In genomic region chr12:124765571-124766489, GRCh38 we compare ENCODE assay signal across 12 cellular contexts.
DNase-seq lines count a peak whose midpoint lies in the region; FAIRE-seq and TF ChIP-seq lines count a peak whose summit lies in the region.
"Had no signal": no experiment of that assay in that cellular context is flagged by ENCODE, and none has a peak within 500 bp of the region (broad histone marks: within the 10 kb centered on the region; RNA-seq: fewer than 3 reads in every experiment).

No MANE protein-coding gene starts in this region.

- WGBS in mesenchymal stem cell, result 84% methylated on average over 9 of the region's 9 CpGs

- no peak for FAIRE-seq in frontal cortex (lab: Jason Lieb, UNC)

- no peaks in the 10 kb centered on the region for H3K27me3 ChIP-seq in colonic mucosa
- peaks cover 0 to 8% of the 10 kb centered on the region in 2 experiments for H3K27me3 ChIP-seq in mesenchymal stem cell (ENCODE audit: control insufficient read depth in 1 of 2, insufficient read depth in 1 of 2, low read length in 2 of 2)
- H3K27me3 ChIP-seq in stomach smooth muscle (ENCODE audit: control insufficient read depth in 1 of 2, insufficient read depth in 2 of 2, low read length in 2 of 2), result no peaks in the 10 kb centered on the region

- peak; percentile 49 for DNase-seq in G401 (ENCODE audit: low spot score)
- no peak for DNase-seq in colonic mucosa
- DNase-seq in mesenchymal stem cell, result peak; percentile 13
- no peak for DNase-seq in frontal cortex (ENCODE audit: low spot score in 2 of 2)
- no peak for DNase-seq in NOMO-1 (lab: John Stamatoyannopoulos, UW; ENCODE audit: unreplicated experiment in 2 of 2)
- DNase-seq in NCI-H2107 treated with DMSO at 0.1 percent for 48 hours (lab: John Stamatoyannopoulos, UW; ENCODE audit: unreplicated experiment), result no peak
- DNase-seq in NCI-H1436 (lab: John Stamatoyannopoulos, UW), result no peak
- DNase-seq: activated CD4-positive, alpha-beta T cell treated with anti-CD3 and anti-CD28 coated beads for 36 hours; activated effector memory CD4-positive, alpha-beta T cell treated with Interleukin-2 at 50 U/mL for 16 hours had no signal

- H3K27ac ChIP-seq in colonic mucosa, result peak overlapping the region; percentile 51
- H3K27ac ChIP-seq in mesenchymal stem cell (ENCODE audit: low read length, poor library complexity, severe bottlenecking), result peak overlapping the region; percentile 18
- peak overlapping the region; percentile 79 for H3K27ac ChIP-seq in stomach smooth muscle (ENCODE audit: low read length)
- H3K27ac ChIP-seq: C4-2B, parathyroid adenoma had no signal

- H3K14ac ChIP-seq in mesenchymal stem cell (ENCODE audit: low read length in 2 of 2), result peak overlapping the region in 1 of 2 experiments; percentile 76

- peak overlapping the region; percentile 80 to 94 for H2BK12ac ChIP-seq in mesenchymal stem cell (ENCODE audit: low read length in 2 of 2)

- H4K91ac ChIP-seq in mesenchymal stem cell (ENCODE audit: low read length), result peak overlapping the region; percentile 1

- peak overlapping the region in 1 of 2 experiments; percentile 19 for H3K23ac ChIP-seq in mesenchymal stem cell (ENCODE audit: low read length in 2 of 2)

- peak overlapping the region; percentile 53 for H2BK5ac ChIP-seq in mesenchymal stem cell (ENCODE audit: low read depth, low read length, poor library complexity, severe bottlenecking)

- H3K9ac ChIP-seq in colonic mucosa (ENCODE audit: low read depth in 2 of 2, low read length in 2 of 2) (no peak overlapping the region), mesenchymal stem cell (ENCODE audit: low read length) (peak overlapping the region; percentile 50), stomach smooth muscle (ENCODE audit: low read length in 2 of 2) (peak overlapping the region in 1 of 2 donors; percentile 43)
- H3K9ac ChIP-seq: parathyroid adenoma had no signal

- H3K9me3 ChIP-seq in colonic mucosa (peaks cover 4% of the 10 kb centered on the region), mesenchymal stem cell (ENCODE audit: control insufficient read depth, low read length) (no peaks in the 10 kb centered on the region), stomach smooth muscle (ENCODE audit: control insufficient read depth in 2 of 2, low read length in 2 of 2) (peaks cover 6% of the 10 kb centered on the region in 2 donors)

- peak overlapping the region; percentile 49 for H2BK15ac ChIP-seq in mesenchymal stem cell (ENCODE audit: low read depth, poor library complexity, severe bottlenecking)

- H2AK5ac ChIP-seq in mesenchymal stem cell (ENCODE audit: low read length, severe bottlenecking), result peak overlapping the region; percentile 47

- no peaks in the 10 kb centered on the region for H3K79me1 ChIP-seq in mesenchymal stem cell (replicated peaks; ENCODE audit: low read length, poor library complexity, severe bottlenecking)

- peak overlapping the region; percentile 38 to 89 for H3K18ac ChIP-seq in mesenchymal stem cell (ENCODE audit: low read depth in 1 of 2, low read length in 2 of 2)

- H2BK120ac ChIP-seq in mesenchymal stem cell (ENCODE audit: low read depth, low read length), result peak overlapping the region; percentile 66

- no peak for TF ChIP-seq CTCF in colonic mucosa (IDR thresholded peaks at IDR 0.05)

- intact Hi-C loops in colonic mucosa (cut with DNase I), result loop anchor here (2.0 to 5.0 kb wide), 2 partner anchors 197 to 434 kb away; no protein-coding TSS in a partner anchor

- H3K4me3 ChIP-seq in colonic mucosa (no peak overlapping the region), mesenchymal stem cell (ENCODE audit: insufficient read depth in 1 of 2, low read depth in 1 of 2, low read length in 2 of 2) (no peak overlapping the region), stomach smooth muscle (ENCODE audit: low read length in 2 of 2) (peak overlapping the region in 1 of 2 donors; percentile 47)

- H3K4me2 ChIP-seq in mesenchymal stem cell (ENCODE audit: low read length, poor library complexity, severe bottlenecking), result no peak overlapping the region

- peak overlapping the region; percentile 55 for H4K8ac ChIP-seq in mesenchymal stem cell (ENCODE audit: low read length)

- no peaks in the 10 kb centered on the region for H3K36me3 ChIP-seq in colonic mucosa
- no peaks in the 10 kb centered on the region for H3K36me3 ChIP-seq in mesenchymal stem cell (ENCODE audit: control insufficient read depth in 1 of 2, insufficient read depth in 2 of 2, low read depth in 1 of 2, low read length in 2 of 2)
- H3K36me3 ChIP-seq in stomach smooth muscle (ENCODE audit: control insufficient read depth in 2 of 2, insufficient read depth in 2 of 2, low read length in 2 of 2), result no peaks in the 10 kb centered on the region

- in situ Hi-C loops in G401 (cut with HindIII; ENCODE audit: low sequenced_read_pairs), result no loop called here

- H3K4me1 ChIP-seq in colonic mucosa, result no peaks in the 10 kb centered on the region
- H3K4me1 ChIP-seq in mesenchymal stem cell (ENCODE audit: control insufficient read depth, insufficient read depth, low read depth, low read length), result peaks cover 44% of the 10 kb centered on the region
- peaks cover 41% of the 10 kb centered on the region for H3K4me1 ChIP-seq in stomach smooth muscle (ENCODE audit: control insufficient read depth, insufficient read depth, low read length)
- H3K4me1 ChIP-seq: parathyroid adenoma had no signal

- H3K4ac ChIP-seq in mesenchymal stem cell (ENCODE audit: low read depth in 1 of 2, low read length in 2 of 2), result peak overlapping the region; percentile 66 to 90

- no peak overlapping the region for H2AFZ ChIP-seq in mesenchymal stem cell (ENCODE audit: low read depth, low read length)
- H2AFZ ChIP-seq: parathyroid adenoma had no signal

Comparison
In these comparisons a context has a peak if more than half of its experiments do, and no peak if none do; other contexts are left out.
1. DNase-seq: peak in G401 (single experiment) and mesenchymal stem cell (single experiment); none in colonic mucosa (single experiment), frontal cortex (0 of 2), NOMO-1 (0 of 2), NCI-H2107 treated with DMSO at 0.1 percent for 48 hours (single experiment) and NCI-H1436 (single experiment).
2. H3K27ac ChIP-seq: peak in every context shown above with its lines; median percentile 79 in stomach smooth muscle; 51 in colonic mucosa; 18 in mesenchymal stem cell.